18 cellular contexts compared by ENCODE assay signal in genomic region chr3:47950453-47950852, GRCh38.
DNase-seq lines count a peak whose midpoint lies in the region; ATAC-seq and TF ChIP-seq lines count a peak whose summit lies in the region.
"Had no signal": no experiment of that assay in that cellular context is flagged by ENCODE, and none has a peak within 500 bp of the region (broad histone marks: within the 10 kb centered on the region; RNA-seq: fewer than 3 reads in every experiment).

No MANE protein-coding gene starts in this region.

- no peak overlapping the region for H3K4ac ChIP-seq in mesenchymal stem cell (ENCODE audit: low read depth in 1 of 2, low read length in 2 of 2)

- H3K4me1 ChIP-seq in DOHH2 (ENCODE audit: control insufficient read depth, low read length) (peaks cover 11% of the 10 kb centered on the region), mesenchymal stem cell (ENCODE audit: control insufficient read depth, insufficient read depth, low read depth, low read length) (peaks cover 6% of the 10 kb centered on the region)
- H3K4me1 ChIP-seq: Peyer's patch had no signal

- H3K27me3 Mint-ChIP-seq in activated CD8-positive, alpha-beta T cell treated with anti-CD3 and anti-CD28 coated beads, Interleukin-2, amount 10 ng/mL, durations not matched to agents 7 days and 5 days (ENCODE audit: low read depth), result no peaks in the 10 kb centered on the region
- H3K27me3 Mint-ChIP-seq: T-cell had no signal

- 0 out of 2 replicates have a peak, but pooled peaks cover 2% of the 10 kb centered on the region for H3F3A ChIP-seq in DOHH2 (ENCODE audit: control insufficient read depth, insufficient read depth)

- no peaks in the 10 kb centered on the region for H3K9me3 Mint-ChIP-seq in activated CD8-positive, alpha-beta T cell treated with anti-CD3 and anti-CD28 coated beads, Interleukin-2, amount 10 ng/mL, durations not matched to agents 7 days and 5 days (ENCODE audit: insufficient read depth)
- H3K9me3 Mint-ChIP-seq: HFFc6, T-cell had no signal

- H3K27ac ChIP-seq in DOHH2 (ENCODE audit: low read depth, low read length) (no peak overlapping the region), mesenchymal stem cell (ENCODE audit: low read length, poor library complexity, severe bottlenecking) (peak overlapping the region; percentile 75)
- H3K27ac ChIP-seq: KMS-11, Peyer's patch had no signal

- no peak overlapping the region for H2BK5ac ChIP-seq in mesenchymal stem cell (ENCODE audit: low read depth, low read length, poor library complexity, severe bottlenecking)

- no peak overlapping the region for H2BK15ac ChIP-seq in mesenchymal stem cell (ENCODE audit: low read depth, poor library complexity, severe bottlenecking)

- no peak overlapping the region for H2BK120ac ChIP-seq in mesenchymal stem cell (ENCODE audit: low read depth, low read length)

- no peak overlapping the region for H2AFZ ChIP-seq in mesenchymal stem cell (ENCODE audit: low read depth, low read length)

- no peak overlapping the region for H3K27ac Mint-ChIP-seq in activated CD8-positive, alpha-beta T cell treated with anti-CD3 and anti-CD28 coated beads, Interleukin-2, amount 10 ng/mL, durations not matched to agents 7 days and 5 days
- H3K27ac Mint-ChIP-seq: HFFc6, T-cell had no signal

- no peak overlapping the region for H3K9ac ChIP-seq in mesenchymal stem cell (ENCODE audit: low read length)
- H3K9ac ChIP-seq: KMS-11, SK-N-SH had no signal

- H3K27me3 ChIP-seq in DOHH2 (ENCODE audit: control insufficient read depth, low read length) (no peaks in the 10 kb centered on the region), mesenchymal stem cell (ENCODE audit: control insufficient read depth in 1 of 2, insufficient read depth in 1 of 2, low read length in 2 of 2) (no peaks in the 10 kb centered on the region)
- H3K27me3 ChIP-seq: Peyer's patch had no signal

- H3K4me3 Mint-ChIP-seq in activated CD8-positive, alpha-beta T cell treated with anti-CD3 and anti-CD28 coated beads, Interleukin-2, amount 10 ng/mL, durations not matched to agents 7 days and 5 days, result no peak overlapping the region
- H3K4me3 Mint-ChIP-seq: HFFc6, T-cell had no signal

- no peaks in the 10 kb centered on the region for H3K4me1 Mint-ChIP-seq in activated CD8-positive, alpha-beta T cell treated with anti-CD3 and anti-CD28 coated beads, Interleukin-2, amount 10 ng/mL, durations not matched to agents 7 days and 5 days (ENCODE audit: low read depth)
- H3K4me1 Mint-ChIP-seq: T-cell had no signal

- no peak overlapping the region for H3K23ac ChIP-seq in mesenchymal stem cell (ENCODE audit: low read length in 2 of 2)

- DNase-seq in mesenchymal stem cell (no peak), globus pallidus (ENCODE audit: low spot score) (no peak), amniotic stem cell (lab: John Stamatoyannopoulos, UW) (no peak)
- no peak for DNase-seq in activated CD8-positive, alpha-beta T cell treated with anti-CD3 and anti-CD28 coated beads, Interleukin-2, amount 10 ng/mL, durations not matched to agents 7 days and 5 days
- DNase-seq: C1 segment of cervical spinal cord, DMS 273 treated with DMSO at 0.1 percent for 48 hours, HFFc6, NCI-H1048, NCI-H1694, NCI-H524, Peyer's patch, SHP77, SK-N-SH, T-cell had no signal

- H3K9me3 ChIP-seq in DOHH2 (ENCODE audit: control insufficient read depth, insufficient read depth, low read length) (no peaks in the 10 kb centered on the region), mesenchymal stem cell (ENCODE audit: control insufficient read depth, low read length) (no peaks in the 10 kb centered on the region)
- H3K9me3 ChIP-seq: Peyer's patch, SK-N-SH had no signal

- no peak overlapping the region for H4K8ac ChIP-seq in mesenchymal stem cell (ENCODE audit: low read length)

- H2AK5ac ChIP-seq in mesenchymal stem cell (ENCODE audit: low read length, severe bottlenecking), result no peak overlapping the region

- 98% methylated on average over 4 of the region's 4 CpGs for WGBS in mesenchymal stem cell

- peaks cover 17% of the 10 kb centered on the region for H3K79me1 ChIP-seq in mesenchymal stem cell (replicated peaks; ENCODE audit: low read length, poor library complexity, severe bottlenecking)

- H3K14ac ChIP-seq in mesenchymal stem cell (ENCODE audit: low read length in 2 of 2), result no peak overlapping the region

- ATAC-seq in GM19043 (IDR thresholded peaks at IDR 0.05; ENCODE audit: low read depth, unreplicated experiment) (peak; percentile 38), HG03135 (IDR thresholded peaks at IDR 0.05; ENCODE audit: unreplicated experiment) (peak; percentile 45)
- ATAC-seq in activated CD8-positive, alpha-beta T cell treated with anti-CD3 and anti-CD28 coated beads, Interleukin-2, amount 10 ng/mL, durations not matched to agents 7 days and 5 days, result no peak
- ATAC-seq: T-cell had no signal

- H3K18ac ChIP-seq in mesenchymal stem cell (ENCODE audit: low read depth in 1 of 2, low read length in 2 of 2), result no peak overlapping the region

- H3K4me2 ChIP-seq in DOHH2 (ENCODE audit: low read length), result peak overlapping the region; percentile 8; the same call in 1 of the 2 replicates
- peak overlapping the region; percentile 68 for H3K4me2 ChIP-seq in mesenchymal stem cell (ENCODE audit: low read length, poor library complexity, severe bottlenecking)
- H3K4me2 ChIP-seq: KMS-11, SK-N-SH had no signal

- no peak overlapping the region for H4K91ac ChIP-seq in mesenchymal stem cell (ENCODE audit: low read length)

- 0 out of 2 replicates have a peak, but pooled peaks cover 3% of the 10 kb centered on the region for H4K20me1 ChIP-seq in DOHH2 (ENCODE audit: control insufficient read depth, insufficient read depth, low read depth, low read length)

- H3K9me2 ChIP-seq in DOHH2 (replicated peaks; ENCODE audit: control insufficient read depth, low read length), result no peaks in the 10 kb centered on the region
- H3K9me2 ChIP-seq: SK-N-SH had no signal

- TF ChIP-seq CTCF in DOHH2 (IDR thresholded peaks at IDR 0.05; ENCODE audit: low read depth, low read length, poor library complexity, severe bottlenecking), result no peak

- H3K4me3 ChIP-seq in DOHH2 (ENCODE audit: low read length) (no peak overlapping the region), mesenchymal stem cell (ENCODE audit: insufficient read depth in 1 of 2, low read depth in 1 of 2, low read length in 2 of 2) (no peak overlapping the region)
- H3K4me3 ChIP-seq: Peyer's patch had no signal

- H3K36me3 ChIP-seq in DOHH2 (ENCODE audit: control insufficient read depth, low read length) (no peaks in the 10 kb centered on the region), mesenchymal stem cell (ENCODE audit: control insufficient read depth in 1 of 2, insufficient read depth in 2 of 2, low read depth in 1 of 2, low read length in 2 of 2) (peaks cover 0 to 13% of the 10 kb centered on the region in 2 experiments)
- H3K36me3 ChIP-seq: Peyer's patch had no signal

- H2BK12ac ChIP-seq in mesenchymal stem cell (ENCODE audit: low read length in 2 of 2), result no peak overlapping the region

- POLR2A ChIA-PET in activated CD8-positive, alpha-beta T cell treated with anti-CD3 and anti-CD28 coated beads, Interleukin-2, amount 10 ng/mL, durations not matched to agents 7 days and 5 days (lab: Charles Lee), result no interaction called here

- no peaks in the 10 kb centered on the region for H3K79me2 ChIP-seq in DOHH2 (ENCODE audit: control insufficient read depth, low read length)

- CTCF ChIA-PET in activated CD8-positive, alpha-beta T cell treated with anti-CD3 and anti-CD28 coated beads, Interleukin-2, amount 10 ng/mL, durations not matched to agents 7 days and 5 days (lab: Charles Lee), result interaction anchor here (1.1 kb wide), 1 partner anchor 40 kb away, joined by 3 read pairs; no protein-coding TSS in a partner anchor

- no peaks in the 10 kb centered on the region for H3K36me3 Mint-ChIP-seq in activated CD8-positive, alpha-beta T cell treated with anti-CD3 and anti-CD28 coated beads, Interleukin-2, amount 10 ng/mL, durations not matched to agents 7 days and 5 days (ENCODE audit: low read depth)
